Comparison of ENCODE assay signal across 10 cellular contexts in genomic region chr19:53978975-53979801, GRCh38. TPM values are rescaled to one million over a fixed set of nuclear protein-coding genes. Genes with fewer than 3 reads are reported as not detected.
DNase-seq lines count a peak whose midpoint lies in the region; ATAC-seq and TF ChIP-seq lines count a peak whose summit lies in the region.
"Had no signal": no experiment of that assay in that cellular context is flagged by ENCODE, and none has a peak within 500 bp of the region (broad histone marks: within the 10 kb centered on the region; RNA-seq: fewer than 3 reads in every experiment).

No MANE protein-coding gene starts in this region.

- no peak overlapping the region for H3K27ac Mint-ChIP-seq in CD4-positive, alpha-beta T cell
- H3K27ac Mint-ChIP-seq in natural killer cell, result no peak overlapping the region

- intact Hi-C loops in CD4-positive, alpha-beta T cell (cut with DNase I, micrococcal nuclease), result loop anchor here in 1 of 2 experiments (5.0 kb wide), 3 partner anchors 112 to 138 kb away; partner anchors contain the start of genes MYADM, NDUFA3, OSCAR and PRPF31
- intact Hi-C loops in Panc1 (cut with micrococcal nuclease; ENCODE audit: unreplicated experiment) (loop anchor here (2.0 kb wide), 1 partner anchor 70 kb away; the partner anchor contains the start of gene CACNG7), natural killer cell (cut with micrococcal nuclease) (no loop called here), prostate gland (cut with DNase I) (no loop called here)

- H3K36me3 ChIP-seq in Panc1 (ENCODE audit: control insufficient read depth, insufficient read depth, low read length) (no peaks in the 10 kb centered on the region), prostate gland (no peaks in the 10 kb centered on the region)
- H3K36me3 ChIP-seq: sigmoid colon had no signal

- peak overlapping the region; percentile 62 for H3K4me3 Mint-ChIP-seq in CD4-positive, alpha-beta T cell
- peak overlapping the region; percentile 67 for H3K4me3 Mint-ChIP-seq in natural killer cell

- H3K9me3 ChIP-seq in CD4-positive, alpha-beta T cell (ENCODE audit: control insufficient read depth, low read length), result no peaks in the 10 kb centered on the region
- H3K9me3 ChIP-seq in Panc1 (ENCODE audit: control insufficient read depth, insufficient read depth, low read depth, low read length) (no peaks in the 10 kb centered on the region), prostate gland (no peaks in the 10 kb centered on the region)
- H3K9me3 ChIP-seq: sigmoid colon had no signal

- WGBS in prostate gland, result 5% methylated on average over 19 of the region's 19 CpGs

- H3K9me3 Mint-ChIP-seq in CD4-positive, alpha-beta T cell, result no peaks in the 10 kb centered on the region
- peaks cover 0 to 4% of the 10 kb centered on the region in 2 donors for H3K9me3 Mint-ChIP-seq in natural killer cell

- H3K4me1 ChIP-seq in Panc1 (ENCODE audit: control insufficient read depth, insufficient read depth, low read length) (peaks cover 21% of the 10 kb centered on the region), prostate gland (replicated peaks) (no peaks in the 10 kb centered on the region)

- no peaks in the 10 kb centered on the region for H3K36me3 Mint-ChIP-seq in CD4-positive, alpha-beta T cell (ENCODE audit: low read depth)
- peaks cover 11% of the 10 kb centered on the region for H3K36me3 Mint-ChIP-seq in natural killer cell

- in situ Hi-C loops in Panc1 (cut with HindIII; ENCODE audit: low pct_unique_long_range_greater_than_20kb, low sequenced_read_pairs), result no loop called here

- peak overlapping the region; percentile 54 to 79 for H3K4me3 ChIP-seq in Panc1 (ENCODE audit: low read depth in 2 of 2, low read length in 2 of 2)
- H3K4me3 ChIP-seq in coronary artery, result peak overlapping the region; percentile 54
- H3K4me3 ChIP-seq in prostate gland, result no peak overlapping the region

- no peak overlapping the region for H3K27ac ChIP-seq in CD4-positive, alpha-beta T cell (ENCODE audit: low read depth, low read length)
- H3K27ac ChIP-seq in Panc1 (ENCODE audit: low read length), result peak overlapping the region; percentile 90
- H3K27ac ChIP-seq in coronary artery, result no peak overlapping the region
- H3K27ac ChIP-seq in prostate gland, result no peak overlapping the region
- H3K27ac ChIP-seq: sigmoid colon had no signal

- peaks cover 62% of the 10 kb centered on the region for H3K27me3 ChIP-seq in CD4-positive, alpha-beta T cell (ENCODE audit: control insufficient read depth, insufficient read depth, low read length)
- H3K27me3 ChIP-seq in Panc1 (ENCODE audit: control insufficient read depth, insufficient read depth, low read length) (no peaks in the 10 kb centered on the region), prostate gland (replicated peaks; ENCODE audit: insufficient read depth) (peaks cover 12% of the 10 kb centered on the region)

- no peak for DNase-seq in CD4-positive, alpha-beta T cell
- DNase-seq in Panc1 (ENCODE audit: low read depth, low spot score), result no peak
- DNase-seq in coronary artery (ENCODE audit: low spot score), result no peak
- DNase-seq in natural killer cell, result no peak
- DNase-seq in prostate gland (ENCODE audit: low spot score), result no peak
- DNase-seq: NCI-H1694, sigmoid colon had no signal

- ATAC-seq in CD4-positive, alpha-beta T cell (ENCODE audit: poor library complexity), result no peak
- ATAC-seq in Panc1 (no peak), natural killer cell (no peak), GM21381 (IDR thresholded peaks at IDR 0.05; ENCODE audit: unreplicated experiment) (no peak), HG02678 (IDR thresholded peaks at IDR 0.05; ENCODE audit: unreplicated experiment) (no peak), HG02623 (IDR thresholded peaks at IDR 0.05; ENCODE audit: unreplicated experiment) (no peak)

- H3K4me1 Mint-ChIP-seq in CD4-positive, alpha-beta T cell (ENCODE audit: low read depth), result peaks cover 38% of the 10 kb centered on the region
- H3K4me1 Mint-ChIP-seq in natural killer cell, result peaks cover 5 to 26% of the 10 kb centered on the region in 2 donors

- no peak for TF ChIP-seq CTCF in CD4-positive, alpha-beta T cell (IDR thresholded peaks at IDR 0.05)
- no peak for TF ChIP-seq CTCF in Panc1 (IDR thresholded peaks at IDR 0.05)
- no peak for TF ChIP-seq CTCF in coronary artery (IDR thresholded peaks at IDR 0.05)
- TF ChIP-seq CTCF in natural killer cell (IDR thresholded peaks at IDR 0.05), result no peak
- no peak for TF ChIP-seq CTCF in prostate gland (IDR thresholded peaks at IDR 0.05)

- POLR2A ChIA-PET in CD4-positive, alpha-beta T cell (lab: Charles Lee), result no interaction called here
- POLR2A ChIA-PET in Panc1 (lab: Charles Lee), result interaction anchor here (0.6 kb wide), 1 partner anchor 99 kb away, joined by 12 read pairs; no protein-coding TSS in a partner anchor

- peaks cover 67% of the 10 kb centered on the region for H3K27me3 Mint-ChIP-seq in CD4-positive, alpha-beta T cell
- H3K27me3 Mint-ChIP-seq in natural killer cell (ENCODE audit: low read depth in 2 of 2), result peaks cover 36 to 43% of the 10 kb centered on the region in 2 donors

- CTCF ChIA-PET in CD4-positive, alpha-beta T cell (lab: Charles Lee), result no interaction called here
- CTCF ChIA-PET in Panc1 (lab: Charles Lee), result no interaction called here

- BruUV-seq in Panc1 (replicated peaks; lab: Mats Ljungman, UMichigan), result no TSS peak

- no peak for TF ChIP-seq POLR2A in prostate gland (IDR thresholded peaks at IDR 0.05)

RNA-seq across cellular contexts. Expression of gene CACNG6, which starts 12.2 kb away (rescaled TPM):
- total RNA-seq in CD4-positive, alpha-beta T cell, result not detected
- 14.6 TPM for total RNA-seq in Panc1 (2021; ENCODE audit: unreplicated experiment)
- polyA plus RNA-seq in Panc1 (2012; ENCODE audit: insufficient read length), result 20.6 TPM
- 10 to 100 TPM in 1 of 3 donors, not detected in 2; 11.5 TPM for total RNA-seq in natural killer cell
- total RNA-seq in prostate gland, result 1 to 10 TPM in 1 of 2 donors, not detected in 1; 2.3 TPM
- total RNA-seq: sigmoid colon had no signal
- polyA plus RNA-seq: sigmoid colon had no signal

RNA-seq across cellular contexts. Expression of gene CACNG8, which starts 16.5 kb away (rescaled TPM):
- total RNA-seq in CD4-positive, alpha-beta T cell, result not detected
- total RNA-seq in Panc1 (2021; ENCODE audit: unreplicated experiment) (17.7 TPM), natural killer cell (1 to 10 TPM in 1 of 3 donors, not detected in 2; 2.3 TPM), prostate gland (under 1 TPM in 1 of 2 donors, not detected in 1; 0.51 TPM)
- polyA plus RNA-seq in Panc1 (2012; ENCODE audit: insufficient read length), result 16.0 TPM

Comparison
In these comparisons a context has a peak if more than half of its experiments do, and no peak if none do; other contexts are left out.
1. H3K4me3 ChIP-seq: peak in Panc1 (2 of 2) and coronary artery (single experiment); none in prostate gland (0 of 2).